In genomic region chr10:95539560-95540284, GRCh38 we compare ENCODE assay signal across 1 cellular context.
TF ChIP-seq lines count a peak whose summit lies in the region.

No MANE protein-coding gene starts in this region.

TF ChIP-seq in HepG2, 621 proteins besides CTCF, POLR2A, EP300 and RAD21 (continued from another document and continues in another):
- no peak for TF ChIP-seq ZBTB26 (CRISPR knock-in tag; IDR thresholded peaks at IDR 0.05; ENCODE audit: borderline replicate concordance)
- TF ChIP-seq ZEB1 (IDR thresholded peaks at IDR 0.05; ENCODE audit: insufficient replicate concordance, low read depth), result no peak
- TF ChIP-seq ZNF879 (CRISPR knock-in tag; IDR thresholded peaks at IDR 0.05), result no peak
- no peak for TF ChIP-seq U2AF1 (optimal IDR thresholded peaks at IDR 0.05; ENCODE audit: low read depth, low read length)
- no peak for TF ChIP-seq ATM (IDR thresholded peaks at IDR 0.05; ENCODE audit: borderline replicate concordance)
- no peak for TF ChIP-seq FUBP1 (CRISPR knock-in tag; IDR thresholded peaks at IDR 0.05; ENCODE audit: borderline replicate concordance)
- TF ChIP-seq SKIL (CRISPR knock-in tag; IDR thresholded peaks at IDR 0.05; ENCODE audit: borderline replicate concordance), result no peak
- TF ChIP-seq ZNF737 (CRISPR knock-in tag; IDR thresholded peaks at IDR 0.05; ENCODE audit: borderline replicate concordance), result no peak
- TF ChIP-seq ZNF263 (CRISPR knock-in tag; IDR thresholded peaks at IDR 0.05), result peak; percentile 24; the same call in 1 of the 2 replicates
- no peak for TF ChIP-seq ZNF597 (CRISPR knock-in tag; IDR thresholded peaks at IDR 0.05)
- no peak for TF ChIP-seq ZNF510 (CRISPR knock-in tag; IDR thresholded peaks at IDR 0.05; ENCODE audit: low read depth)
- no peak for TF ChIP-seq EED (CRISPR knock-in tag; IDR thresholded peaks at IDR 0.05)
- TF ChIP-seq MTA3 (CRISPR knock-in tag; IDR thresholded peaks at IDR 0.05), result no peak
- TF ChIP-seq CCDC6 (CRISPR knock-in tag; IDR thresholded peaks at IDR 0.05), result no peak
- no peak for TF ChIP-seq REXO4 (CRISPR knock-in tag; IDR thresholded peaks at IDR 0.05; ENCODE audit: borderline replicate concordance)
- TF ChIP-seq ZNF430 (CRISPR knock-in tag; IDR thresholded peaks at IDR 0.05), result no peak
- no peak for TF ChIP-seq KLF15 (CRISPR knock-in tag; IDR thresholded peaks at IDR 0.05; ENCODE audit: borderline replicate concordance)
- TF ChIP-seq MIER2 (CRISPR knock-in tag; IDR thresholded peaks at IDR 0.05), result no peak
- no peak for TF ChIP-seq SMYD3 (CRISPR knock-in tag; IDR thresholded peaks at IDR 0.05)
- no peak for TF ChIP-seq E2F2 (CRISPR knock-in tag; IDR thresholded peaks at IDR 0.05; ENCODE audit: borderline replicate concordance)
- TF ChIP-seq NCOA1 (CRISPR knock-in tag; IDR thresholded peaks at IDR 0.05), result no peak
- TF ChIP-seq BRF2 (CRISPR knock-in tag; IDR thresholded peaks at IDR 0.05), result no peak
- no peak for TF ChIP-seq FOXP1 (IDR thresholded peaks at IDR 0.05)
- TF ChIP-seq FOXP1 (CRISPR knock-in tag; IDR thresholded peaks at IDR 0.05), result peak; percentile 65
- no peak for TF ChIP-seq XBP1 (CRISPR knock-in tag; IDR thresholded peaks at IDR 0.05)
- no peak for TF ChIP-seq ZBTB34 (CRISPR knock-in tag; IDR thresholded peaks at IDR 0.05)
- no peak for TF ChIP-seq ZNF577 (CRISPR knock-in tag; IDR thresholded peaks at IDR 0.05; ENCODE audit: borderline replicate concordance, low read depth)
- no peak for TF ChIP-seq ATF7 (IDR thresholded peaks at IDR 0.05)
- no peak for TF ChIP-seq ATF7 (CRISPR knock-in tag; IDR thresholded peaks at IDR 0.05)
- TF ChIP-seq MNT (IDR thresholded peaks at IDR 0.05), result no peak
- TF ChIP-seq SMAD9 (CRISPR knock-in tag; IDR thresholded peaks at IDR 0.05), result no peak
- TF ChIP-seq PTBP1 (IDR thresholded peaks at IDR 0.05; ENCODE audit: low read depth, low read length, poor library complexity, severe bottlenecking), result no peak
- TF ChIP-seq ZNF691 (CRISPR knock-in tag; IDR thresholded peaks at IDR 0.05; ENCODE audit: borderline replicate concordance, low read depth), result no peak
- TF ChIP-seq FOXO4 (CRISPR knock-in tag; conservative IDR thresholded peaks at IDR 0.05), result no peak
- TF ChIP-seq ISX (CRISPR knock-in tag; conservative IDR thresholded peaks at IDR 0.05), result no peak
- no peak for TF ChIP-seq ZZZ3 (CRISPR knock-in tag; IDR thresholded peaks at IDR 0.05; ENCODE audit: borderline replicate concordance)
- no peak for TF ChIP-seq NFRKB (IDR thresholded peaks at IDR 0.05)
- no peak for TF ChIP-seq ZNF572 (CRISPR knock-in tag; IDR thresholded peaks at IDR 0.05)
- TF ChIP-seq ZSCAN5A (CRISPR knock-in tag; IDR thresholded peaks at IDR 0.05; ENCODE audit: borderline replicate concordance), result no peak
- no peak for TF ChIP-seq ZNF83 (CRISPR knock-in tag; IDR thresholded peaks at IDR 0.05; ENCODE audit: borderline replicate concordance)
- 0 out of 2 replicates have a peak, but pooled peaks have one; percentile 19 for TF ChIP-seq ZNF614 (CRISPR knock-in tag; IDR thresholded peaks at IDR 0.05; ENCODE audit: borderline replicate concordance)
- no peak for TF ChIP-seq SNAPC2 (CRISPR knock-in tag; IDR thresholded peaks at IDR 0.05)
- no peak for TF ChIP-seq CEBPZ (IDR thresholded peaks at IDR 0.05; ENCODE audit: low read length)
- no peak for TF ChIP-seq ZNF20 (CRISPR knock-in tag; IDR thresholded peaks at IDR 0.05)
- TF ChIP-seq PITX1 (CRISPR knock-in tag; IDR thresholded peaks at IDR 0.05), result no peak; the same call in 1 of the 2 replicates
- TF ChIP-seq HNRNPK (IDR thresholded peaks at IDR 0.05; ENCODE audit: low read depth, low read length, poor library complexity, severe bottlenecking), result no peak
- no peak for TF ChIP-seq ZSCAN31 (CRISPR knock-in tag; IDR thresholded peaks at IDR 0.05; ENCODE audit: low read depth)
